Comparison of ENCODE assay signal across 8 cellular contexts in the genomic region with DNA sequence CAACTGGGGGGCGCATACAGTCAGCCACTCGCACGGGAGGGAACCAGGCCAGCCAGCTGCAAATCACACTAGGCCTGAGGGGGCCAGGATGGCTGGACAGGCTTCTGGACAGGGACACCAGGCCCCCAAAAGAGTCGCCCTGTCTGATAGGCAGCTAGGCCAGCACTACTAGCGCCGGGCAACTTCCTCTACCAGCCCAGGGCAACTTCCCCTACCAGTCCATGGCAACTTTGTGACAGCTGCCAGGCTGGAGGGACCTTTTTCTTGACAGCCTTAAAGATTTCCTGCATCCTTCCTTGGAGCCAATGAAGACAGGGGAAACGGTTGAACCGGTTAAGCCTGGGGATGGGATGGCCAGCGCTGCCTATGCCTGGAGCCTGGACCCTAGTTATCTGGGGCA. TPM values are rescaled to one million over a fixed set of nuclear protein-coding genes. Genes with fewer than 3 reads are reported as not detected.
DNase-seq lines count a peak whose midpoint lies in the region; ATAC-seq, FAIRE-seq and TF ChIP-seq lines count a peak whose summit lies in the region.

No MANE protein-coding gene starts in this region.

- TF ChIP-seq POLR2A in IMR-90 (IDR thresholded peaks at IDR 0.05; ENCODE audit: low read depth, low read length) (no peak), GM12878 (IDR thresholded peaks at IDR 0.05; ENCODE audit: low read depth, low read length) (no peak; the same call in 1 of the 2 replicates)

- POLR2A ChIA-PET in A673 (lab: Charles Lee; ENCODE audit: low non-redundant PET) = no interaction called here
- POLR2A ChIA-PET in IMR-90 (lab: Charles Lee; ENCODE audit: unreplicated experiment) = no interaction called here
- POLR2A ChIA-PET in GM12878 (lab: Charles Lee) = interaction anchor here (0.8 to 5.8 kb wide), 5 partner anchors 7 to 258 kb away, joined by 3 to 96 read pairs (median 6); a partner anchor contains a TSS

- no peak overlapping the region; the same call in 1 of the 2 replicates for H3K23ac ChIP-seq in IMR-90 (ENCODE audit: low read depth, low read length)

- peak overlapping the region; percentile 84 for H2AK9ac ChIP-seq in IMR-90 (replicated peaks; ENCODE audit: low read depth, low read length, poor library complexity)

- H3K36me3 Mint-ChIP-seq in naive B cell = no peaks in the 10 kb centered on the region

- H3K4me3 ChIP-seq in A673 (ENCODE audit: low read depth, low read length, poor library complexity, severe bottlenecking) = no peak overlapping the region
- no peak overlapping the region for H3K4me3 ChIP-seq in IMR-90 (ENCODE audit: insufficient read depth, low read depth, low read length)
- H3K4me3 ChIP-seq in GM12878 = peak overlapping the region; percentile 73

- peak overlapping the region; percentile 100 for H3K4ac ChIP-seq in IMR-90 (ENCODE audit: low read depth, low read length)

- H3K4me2 ChIP-seq in IMR-90 (ENCODE audit: low read depth, low read length) (no peak overlapping the region), GM12878 (ENCODE audit: control insufficient read depth, insufficient read depth) (peak overlapping the region; percentile 98)

- peak overlapping the region; percentile 75; the same call in 1 of the 2 replicates for H4K5ac ChIP-seq in IMR-90 (ENCODE audit: low read depth, low read length)

- H3K9me3 ChIP-seq in A673 (ENCODE audit: low read depth, low read length, poor library complexity, severe bottlenecking) (no peaks in the 10 kb centered on the region), IMR-90 (ENCODE audit: control insufficient read depth, insufficient read depth, low read length) (no peaks in the 10 kb centered on the region), GM12878 (replicated peaks; ENCODE audit: control insufficient read depth, insufficient read depth, low read length) (no peaks in the 10 kb centered on the region)

- TF ChIP-seq CTCF in A673 (conservative IDR thresholded peaks at IDR 0.05; ENCODE audit: low read depth, low read length) (no peak), IMR-90 (conservative IDR thresholded peaks at IDR 0.05; ENCODE audit: low read depth, low read length) (no peak), GM12878 (IDR thresholded peaks at IDR 0.05 in 2 of 3, conservative IDR thresholded peaks at IDR 0.05 in 1 of 3; ENCODE audit: control insufficient read depth in 2 of 3, extremely low read depth in 1 of 3, insufficient read depth in 1 of 3, low read depth in 3 of 3, low read length in 3 of 3) (no peak)

- H3K9ac ChIP-seq in IMR-90 (ENCODE audit: low read depth, low read length) (0 out of 2 replicates have a peak overlapping the region, but pooled peaks have one; percentile 75), GM12878 (ENCODE audit: control insufficient read depth, insufficient read depth, low read length) (peak overlapping the region; percentile 88)

- RAD21 ChIA-PET in GM12878 (lab: Charles Lee; ENCODE audit: unreplicated experiment) = interaction anchor here (1.0 to 5.2 kb wide), 9 partner anchors 14 to 138 kb away, joined by 4 to 52 read pairs (median 8); a partner anchor contains a TSS

- peaks cover 8 to 80% of the 10 kb centered on the region in 2 experiments; a peak in 3 of 4 replicates for H3K79me1 ChIP-seq in IMR-90 (ENCODE audit: low read depth in 1 of 2, low read length in 2 of 2)

- peak overlapping the region; percentile 81 to 98; a peak in 2 of 4 replicates for H4K8ac ChIP-seq in IMR-90 (ENCODE audit: low read depth in 2 of 2, low read length in 2 of 2)

- H2BK20ac ChIP-seq in IMR-90 (ENCODE audit: low read depth, low read length) = 0 out of 2 replicates have a peak overlapping the region, but pooled peaks have one; percentile 33

- in situ Hi-C loops in IMR-90 (cut with MboI; ENCODE audit: low sequenced_read_pairs) = no loop called here
- in situ Hi-C loops in GM12878 (cut with MboI) = no loop called here

- H3K79me2 ChIP-seq in GM12878 (ENCODE audit: control insufficient read depth, insufficient read depth, low read length) = peaks cover 65% of the 10 kb centered on the region

- DNase-seq in A673 (ENCODE audit: low spot score) = no peak
- no peak for DNase-seq in IMR-90
- DNase-seq in GM12878 (ENCODE audit: low read depth, low spot score) = no peak
- peak; percentile 67 for DNase-seq in naive B cell
- no peak for DNase-seq in 8988T
- no peak for DNase-seq in NCI-H82 treated with DMSO at 0.1 percent for 48 hours (lab: John Stamatoyannopoulos, UW; ENCODE audit: unreplicated experiment)

- CTCF ChIA-PET in A673 (lab: Charles Lee) (interaction anchor here (2.2 kb wide), 1 partner anchor 38 kb away, joined by 8 read pairs; no protein-coding TSS in a partner anchor), IMR-90 (lab: Yijun Ruan, JAX) (no interaction called here), GM12878 (lab: Yijun Ruan, JAX) (interaction anchor here (2.5 to 11.6 kb wide), 4 partner anchors 14 to 44 kb away, joined by 15 to 117 read pairs (median 50); no protein-coding TSS in a partner anchor)

- 50% methylated on average over 2 of the region's 9 CpGs; no CpG with 5 or more reads in 1 of the 2 experiments for WGBS in IMR-90 (ENCODE audit: extremely low coverage in 2 of 2, insufficient read length in 1 of 2), 2 experiments
- 2% methylated on average over 8 of the region's 9 CpGs for WGBS in GM12878 (ENCODE audit: insufficient coverage, insufficient replicate concordance, low lambda C conversion rate, missing lambda C conversion rate)

- no peaks in the 10 kb centered on the region for H3K9me3 Mint-ChIP-seq in naive B cell

- no peak overlapping the region for H3K56ac ChIP-seq in IMR-90 (ENCODE audit: extremely low read depth, insufficient read depth, low read length)

- H3K4me3 Mint-ChIP-seq in naive B cell = peak overlapping the region; percentile 73 to 96 (median 90)

- H3K9me1 ChIP-seq in IMR-90 (ENCODE audit: insufficient read depth, low read length) = peaks cover 21% of the 10 kb centered on the region

- no peak overlapping the region; the same call in 1 of the 2 replicates for H3K18ac ChIP-seq in IMR-90 (ENCODE audit: low read depth, low read length)

- H3K27me3 Mint-ChIP-seq in naive B cell = no peaks in the 10 kb centered on the region

- H2AFZ ChIP-seq in IMR-90 (replicated peaks; ENCODE audit: low read length, poor library complexity) (peak overlapping the region; percentile 26), GM12878 (ENCODE audit: control insufficient read depth, low read depth, low read length) (peak overlapping the region; percentile 5; the same call in 1 of the 2 replicates)

- peak overlapping the region; percentile 99 to 100 (median 100) for H3K27ac Mint-ChIP-seq in naive B cell

- no peak for ATAC-seq in IMR-90 (ENCODE audit: low read depth)
- peak; percentile 40 for ATAC-seq in GM12878
- peak; percentile 51 for ATAC-seq in naive B cell (ENCODE audit: low read depth in 2 of 2)
- no peak for ATAC-seq in GM19397 (IDR thresholded peaks at IDR 0.05; ENCODE audit: unreplicated experiment)
- ATAC-seq in HG03045 (IDR thresholded peaks at IDR 0.05; ENCODE audit: unreplicated experiment) = no peak

- H4K91ac ChIP-seq in IMR-90 (ENCODE audit: insufficient read depth, low read depth, low read length) = peak overlapping the region; percentile 37; the same call in 1 of the 2 replicates

- H2AK5ac ChIP-seq in IMR-90 (ENCODE audit: low read depth, low read length) = peak overlapping the region; percentile 92; the same call in 1 of the 2 replicates

- H3K4me1 ChIP-seq in A673 (ENCODE audit: insufficient read depth, low read length, poor library complexity, severe bottlenecking) (peaks cover 60% of the 10 kb centered on the region), IMR-90 (ENCODE audit: control insufficient read depth, insufficient read depth, low read length) (peaks cover 48% of the 10 kb centered on the region), GM12878 (ENCODE audit: control insufficient read depth, insufficient read depth, low read length) (peaks cover 63% of the 10 kb centered on the region)

- TF ChIP-seq RAD21 in IMR-90 (IDR thresholded peaks at IDR 0.05; ENCODE audit: low read length) (no peak), GM12878 (IDR thresholded peaks at IDR 0.05; ENCODE audit: insufficient read depth, low read depth, low read length) (no peak)

- FAIRE-seq in GM12878 (lab: Jason Lieb, UNC) = no peak

- H3K4me1 Mint-ChIP-seq in naive B cell = peaks cover 63 to 89% (median 74%) of the 10 kb centered on the region in 3 donors

- H3K27ac ChIP-seq in A673 (ENCODE audit: low read depth, low read length, poor library complexity, severe bottlenecking) (peak overlapping the region; percentile 79), IMR-90 (ENCODE audit: insufficient read depth, low read length) (peak overlapping the region; percentile 93), GM12878 (ENCODE audit: control insufficient read depth, insufficient read depth) (peak overlapping the region; percentile 99)

- SMC1A ChIA-PET in GM12878 (lab: Charles Lee; ENCODE audit: uncharacterized antibody, unreplicated experiment) = interaction anchor here (0.9 to 4.0 kb wide), 6 partner anchors 14 to 142 kb away, joined by 3 to 45 read pairs (median 4); no protein-coding TSS in a partner anchor

- dilution Hi-C loops in IMR-90 (cut with HindIII; ENCODE audit: low sequenced_read_pairs, unreplicated experiment) = no loop called here

- no peak for TF ChIP-seq EP300 in GM12878 (IDR thresholded peaks at IDR 0.05; ENCODE audit: borderline replicate concordance in 1 of 2, control insufficient read depth in 1 of 2, low read depth in 2 of 2, low read length in 2 of 2)

- H3K36me3 ChIP-seq in A673 (ENCODE audit: insufficient read depth, low read length, poor library complexity, severe bottlenecking) = no peaks in the 10 kb centered on the region
- no peaks in the 10 kb centered on the region for H3K36me3 ChIP-seq in IMR-90 (ENCODE audit: control insufficient read depth, insufficient read depth, low read length)
- no peaks in the 10 kb centered on the region for H3K36me3 ChIP-seq in GM12878 (ENCODE audit: control insufficient read depth in 2 of 2, insufficient read depth in 2 of 2, low read length in 1 of 2)

- no peaks in the 10 kb centered on the region for H3K27me3 ChIP-seq in A673 (replicated peaks; ENCODE audit: insufficient read depth, low read depth, low read length, poor library complexity)
- no peaks in the 10 kb centered on the region for H3K27me3 ChIP-seq in IMR-90 (ENCODE audit: control insufficient read depth, insufficient read depth, low read length)
- no peaks in the 10 kb centered on the region for H3K27me3 ChIP-seq in GM12878 (replicated peaks in 1 of 2; ENCODE audit: control insufficient read depth in 2 of 2, insufficient read depth in 2 of 2, low read length in 1 of 2)

- H4K20me1 ChIP-seq in IMR-90 (ENCODE audit: insufficient read depth, low read length) = peaks cover 23% of the 10 kb centered on the region
- 0 out of 2 replicates have a peak, but pooled peaks cover 2% of the 10 kb centered on the region for H4K20me1 ChIP-seq in GM12878 (ENCODE audit: control insufficient read depth, insufficient read depth)

- H2BK120ac ChIP-seq in IMR-90 (ENCODE audit: low read depth, low read length) = peak overlapping the region; percentile 99; the same call in 1 of the 2 replicates

- H2BK15ac ChIP-seq in IMR-90 (ENCODE audit: low read depth, low read length) = no peak overlapping the region; the same call in 2 of the 3 replicates

- BruUV-seq in A673 (replicated peaks; lab: Mats Ljungman, UMichigan) (no TSS peak), IMR-90 (replicated peaks; lab: Mats Ljungman, UMichigan) (no TSS peak), GM12878 (replicated peaks; lab: Mats Ljungman, UMichigan) (no TSS peak)

- peak overlapping the region; percentile 92 for H2BK5ac ChIP-seq in IMR-90 (ENCODE audit: low read depth, low read length, poor library complexity, severe bottlenecking)

- intact Hi-C loops in A673 (cut with micrococcal nuclease; ENCODE audit: unreplicated experiment) = no loop called here
- intact Hi-C loops in IMR-90 (cut with micrococcal nuclease) = loop anchor here (5.0 kb wide), 1 partner anchor 121 kb away; no protein-coding TSS in a partner anchor
- intact Hi-C loops in GM12878 (cut with micrococcal nuclease; ENCODE audit: unreplicated experiment) = loop anchor here (1.0 to 10.0 kb wide), 3 partner anchors 25 to 253 kb away; no protein-coding TSS in a partner anchor

- H3K14ac ChIP-seq in IMR-90 (replicated peaks; ENCODE audit: low read depth, low read length) = peak overlapping the region; percentile 75; the same call in 1 of the 2 replicates

RNA-seq across cellular contexts. Expression of a gene that starts 5.1 kb away (rescaled TPM):
- total RNA-seq in A673 (2021) (13.3 and 16.3 TPM in 2 replicates), IMR-90 (2012; rRNA removed) (13.6 and 14.5 TPM in 2 replicates), GM12878 (2014; rRNA removed) (15.0 and 16.0 TPM in 2 replicates), GM12878 (2014; rRNA removed; fragmentation: Illumina TruSeq; extraction: Trizol) (7.7 and 8.1 TPM in 2 replicates), GM12878 (2021) (18.4 and 20.5 TPM in 2 replicates)
- polyA plus RNA-seq in IMR-90 (2012; rRNA removed) (18.1 and 18.2 TPM in 2 replicates), GM12878 (2011; rRNA removed) (2.7 and 5.7 TPM in 2 replicates), GM12878 (2014; fragmentation: Illumina TruSeq; extraction: Trizol) (8.6 and 9.1 TPM in 2 replicates), GM12878 (2014; fragmentation: Nextera tagmentation; extraction: Ambion mirVana) (1 to 10 TPM; 1.2 to 1.9 TPM), GM12878 (2014; rRNA removed) (11.1 and 14.9 TPM in 2 replicates), GM12878 (2016; fragmentation: Nextera tagmentation; extraction: Ambion mirVana) (1 to 10 TPM; 2.8 to 5.5 TPM), naive B cell (ENCODE audit: low read depth in 6 of 6) (1 to 10 TPM in 4 of 6 donors, under 1 TPM in 2; 0.09 to 3.2 (median 1.4) TPM)
- 14.9 and 25.2 TPM in 2 replicates for polyA plus RNA-seq in IMR-90 (2012; cell fraction: cytosol; rRNA removed)
- 20.2 and 32.8 TPM in 2 replicates for polyA plus RNA-seq in IMR-90 (2012; cell fraction: nucleus; rRNA removed; ENCODE audit: low replicate concordance)
- 9.6 and 13.0 TPM in 2 replicates for total RNA-seq in GM12878 (2013; cell fraction: nucleolus; rRNA removed)
- 3.6 TPM for polyA plus RNA-seq in GM12878 (2011; ENCODE audit: low read depth)
- polyA plus RNA-seq in GM12878 (2011; cell fraction: cytosol; rRNA removed) = 14.6 and 20.7 TPM in 2 replicates
- polyA plus RNA-seq in GM12878 (2011; cell fraction: nucleus; rRNA removed) = 10.7 and 12.4 TPM in 2 replicates
- polyA plus RNA-seq in GM12878 (2012) = 8.3 and 8.4 TPM in 2 replicates
- 10.1 and 13.3 TPM in 2 replicates for polyA minus RNA-seq in GM12878 (2011; rRNA and poly(A)+ RNA removed)
- 5.2 and 7.2 TPM in 2 replicates for polyA minus RNA-seq in GM12878 (2011; cell fraction: cytosol; rRNA and poly(A)+ RNA removed)
- polyA minus RNA-seq in GM12878 (2011; cell fraction: nucleus; rRNA and poly(A)+ RNA removed) = 1.3 and 3.7 TPM in 2 replicates

RNA-seq across cellular contexts. Expression of a gene that starts 49.1 kb away (rescaled TPM):
- 18.4 and 23.1 TPM in 2 replicates for total RNA-seq in A673 (2021)
- 8.6 TPM in 2 replicates for total RNA-seq in IMR-90 (2012; rRNA removed)
- polyA plus RNA-seq in IMR-90 (2012; rRNA removed) = 21.1 and 23.0 TPM in 2 replicates
- polyA plus RNA-seq in IMR-90 (2012; cell fraction: cytosol; rRNA removed) = 12.1 and 21.4 TPM in 2 replicates
- polyA plus RNA-seq in IMR-90 (2012; cell fraction: nucleus; rRNA removed; ENCODE audit: low replicate concordance) = 16.8 and 36.6 TPM in 2 replicates
- 4.4 and 6.2 TPM in 2 replicates for total RNA-seq in GM12878 (2013; cell fraction: nucleolus; rRNA removed)
- 12.2 and 15.0 TPM in 2 replicates for total RNA-seq in GM12878 (2014; rRNA removed)
- total RNA-seq in GM12878 (2014; rRNA removed; fragmentation: Illumina TruSeq; extraction: Trizol) = 5.0 and 6.6 TPM in 2 replicates
- total RNA-seq in GM12878 (2021) = 13.1 and 13.8 TPM in 2 replicates
- 3.3 TPM for polyA plus RNA-seq in GM12878 (2011; ENCODE audit: low read depth)
- 5.8 and 17.5 TPM in 2 replicates for polyA plus RNA-seq in GM12878 (2011; rRNA removed)
- polyA plus RNA-seq in GM12878 (2011; cell fraction: cytosol; rRNA removed) = 21.8 and 36.4 TPM in 2 replicates
- 39.4 and 47.2 TPM in 2 replicates for polyA plus RNA-seq in GM12878 (2011; cell fraction: nucleus; rRNA removed)
- 7.6 and 8.0 TPM in 2 replicates for polyA plus RNA-seq in GM12878 (2012)
- polyA plus RNA-seq in GM12878 (2014; fragmentation: Illumina TruSeq; extraction: Trizol) = 1.6 and 5.9 TPM in 2 replicates
- under 1 TPM; 0.06 to 0.53 TPM for polyA plus RNA-seq in GM12878 (2014; fragmentation: Nextera tagmentation; extraction: Ambion mirVana)
- 14.0 and 21.6 TPM in 2 replicates for polyA plus RNA-seq in GM12878 (2014; rRNA removed)
- 10 to 100 TPM; 24.3 to 25.5 TPM for polyA plus RNA-seq in GM12878 (2016; fragmentation: Nextera tagmentation; extraction: Ambion mirVana)
- 7.2 and 16.3 TPM in 2 replicates for polyA minus RNA-seq in GM12878 (2011; rRNA and poly(A)+ RNA removed)
- 6.3 and 7.8 TPM in 2 replicates for polyA minus RNA-seq in GM12878 (2011; cell fraction: cytosol; rRNA and poly(A)+ RNA removed)
- 6.4 and 14.3 TPM in 2 replicates for polyA minus RNA-seq in GM12878 (2011; cell fraction: nucleus; rRNA and poly(A)+ RNA removed)
- 1 to 10 TPM in 4 of 6 donors, under 1 TPM in 2; 0.96 to 6.7 (median 1.1) TPM for polyA plus RNA-seq in naive B cell (ENCODE audit: low read depth in 6 of 6)

Comparison
In these comparisons a context has a peak if more than half of its experiments do, and no peak if none do; other contexts are left out.
1. ATAC-seq: peak in GM12878 (single experiment) and naive B cell (2 of 2); none in IMR-90 (single experiment), GM19397 (single experiment) and HG03045 (single experiment).
2. Peak in every context shown above with its lines, with median percentiles within 50 percentile points of each other: H3K27ac ChIP-seq.